12 cellular contexts compared by ENCODE assay signal in the genomic region with DNA sequence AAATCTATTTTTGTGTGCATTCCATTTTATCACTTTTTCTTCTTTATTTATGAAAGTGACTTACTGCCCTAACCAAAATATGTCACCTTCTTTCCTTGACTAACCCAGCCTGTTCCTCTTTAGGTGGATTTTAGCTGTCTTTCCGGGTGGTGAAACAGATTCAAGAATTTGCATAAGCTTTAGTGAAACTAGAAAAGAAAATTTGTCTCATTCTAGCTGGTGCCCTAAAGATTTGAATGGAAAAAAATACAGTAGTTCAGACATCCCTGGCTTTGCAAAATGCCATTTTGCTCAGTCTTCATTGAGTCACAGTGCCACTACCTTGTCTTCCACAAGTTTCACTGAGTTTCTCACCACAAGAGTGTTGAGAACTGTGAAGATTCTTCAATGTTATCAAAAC. TPM values are rescaled to one million over a fixed set of nuclear protein-coding genes. Genes with fewer than 3 reads are reported as not detected.
DNase-seq lines count a peak whose midpoint lies in the region; ATAC-seq and TF ChIP-seq lines count a peak whose summit lies in the region.
"Had no signal": no experiment of that assay in that cellular context is flagged by ENCODE, and none has a peak within 500 bp of the region (broad histone marks: within the 10 kb centered on the region; RNA-seq: fewer than 3 reads in every experiment).

No MANE protein-coding gene starts in this region.

- no peaks in the 10 kb centered on the region for H3K27me3 ChIP-seq in spleen (replicated peaks in 1 of 7)
- H3K27me3 ChIP-seq: sigmoid colon had no signal

- no peak for TF ChIP-seq CTCF in spleen (IDR thresholded peaks at IDR 0.05 in 8 of 11, conservative IDR thresholded peaks at IDR 0.05 in 3 of 11)
- TF ChIP-seq CTCF in endothelial cell (IDR thresholded peaks at IDR 0.05; ENCODE audit: unreplicated experiment), result no peak

- intact Hi-C loops in activated CD4-positive, alpha-beta T cell treated with anti-CD3 and anti-CD28 coated beads for 36 hours (cut with DNase I, micrococcal nuclease), result no loop called here
- intact Hi-C loops in spleen (cut with DNase I; ENCODE audit: low total_unique reads), result no loop called here

- peaks cover 3% of the 10 kb centered on the region for H3K27me3 Mint-ChIP-seq in activated CD4-positive, alpha-beta T cell treated with anti-CD3 and anti-CD28 coated beads for 36 hours
- peaks cover 2% of the 10 kb centered on the region for H3K27me3 Mint-ChIP-seq in endothelial cell (ENCODE audit: unreplicated experiment)

- H3K4me1 Mint-ChIP-seq in activated CD4-positive, alpha-beta T cell treated with anti-CD3 and anti-CD28 coated beads for 36 hours, result peaks cover 4% of the 10 kb centered on the region
- H3K4me1 Mint-ChIP-seq in endothelial cell (ENCODE audit: unreplicated experiment), result peaks cover 5% of the 10 kb centered on the region

- CTCF ChIA-PET in activated CD4-positive, alpha-beta T cell treated with anti-CD3 and anti-CD28 coated beads for 36 hours (lab: Charles Lee), result no interaction called here

- 58 to 67% (median 62%) methylated on average over 1 of the region's 1 CpG for WGBS in spleen, 5 donors

- H3K4me3 Mint-ChIP-seq in activated CD4-positive, alpha-beta T cell treated with anti-CD3 and anti-CD28 coated beads for 36 hours, result no peak overlapping the region
- no peak overlapping the region for H3K4me3 Mint-ChIP-seq in endothelial cell (ENCODE audit: unreplicated experiment)

- no peak for DNase-seq in activated CD4-positive, alpha-beta T cell treated with anti-CD3 and anti-CD28 coated beads for 36 hours
- DNase-seq in activated CD4-positive, alpha-beta T cell treated with anti-CD3 and anti-CD28 coated beads for 1 hour, result no peak
- DNase-seq in spleen (no peak), cerebellum (ENCODE audit: low spot score) (no peak), endothelial cell (ENCODE audit: low spot score) (no peak), NCI-H1694 treated with DMSO at 0.1 percent for 48 hours (lab: John Stamatoyannopoulos, UW) (no peak)
- DNase-seq: 8988T, hypothalamus, sigmoid colon, T-helper 2 cell had no signal

- no peaks in the 10 kb centered on the region for H3K9me3 Mint-ChIP-seq in activated CD4-positive, alpha-beta T cell treated with anti-CD3 and anti-CD28 coated beads for 36 hours (ENCODE audit: low read depth)
- no peaks in the 10 kb centered on the region for H3K9me3 Mint-ChIP-seq in endothelial cell (ENCODE audit: unreplicated experiment)

- peak; percentile 70 for ATAC-seq in activated CD4-positive, alpha-beta T cell treated with anti-CD3 and anti-CD28 coated beads for 36 hours
- ATAC-seq in HG02610 (IDR thresholded peaks at IDR 0.05; ENCODE audit: unreplicated experiment) (peak; percentile 67), HG03457 (IDR thresholded peaks at IDR 0.05; ENCODE audit: unreplicated experiment) (peak; percentile 78)

- no peak for TF ChIP-seq POLR2A in spleen (IDR thresholded peaks at IDR 0.05)

- H3K36me3 ChIP-seq in spleen, result no peaks in the 10 kb centered on the region
- H3K36me3 ChIP-seq: sigmoid colon had no signal

- peaks cover 0 to 61% (median 11%) of the 10 kb centered on the region in 6 donors for H3K4me1 ChIP-seq in spleen
- H3K4me1 ChIP-seq: sigmoid colon had no signal

- peak overlapping the region; percentile 12 for H3K27ac Mint-ChIP-seq in activated CD4-positive, alpha-beta T cell treated with anti-CD3 and anti-CD28 coated beads for 36 hours
- no peak overlapping the region for H3K27ac Mint-ChIP-seq in endothelial cell (ENCODE audit: unreplicated experiment)

- no peaks in the 10 kb centered on the region for H3K36me3 Mint-ChIP-seq in activated CD4-positive, alpha-beta T cell treated with anti-CD3 and anti-CD28 coated beads for 36 hours (ENCODE audit: low read depth)
- no peaks in the 10 kb centered on the region for H3K36me3 Mint-ChIP-seq in endothelial cell (ENCODE audit: low read depth, unreplicated experiment)

- H3K27ac ChIP-seq in spleen, result peak overlapping the region in 7 of 8 donors; percentile 27 to 72 (median 50)
- H3K27ac ChIP-seq: sigmoid colon had no signal

- no peak overlapping the region for H3K4me3 ChIP-seq in spleen
- H3K4me3 ChIP-seq: sigmoid colon had no signal

- POLR2A ChIA-PET in activated CD4-positive, alpha-beta T cell treated with anti-CD3 and anti-CD28 coated beads for 36 hours (lab: Charles Lee), result no interaction called here

- no peaks in the 10 kb centered on the region for H3K9me3 ChIP-seq in spleen
- H3K9me3 ChIP-seq: sigmoid colon had no signal

RNA-seq across cellular contexts. Expression of a gene that starts 28.2 kb away (rescaled TPM):
- 10 to 100 TPM; 26.5 to 27.2 TPM for total RNA-seq in activated CD4-positive, alpha-beta T cell treated with anti-CD3 and anti-CD28 coated beads for 36 hours
- 100 to 1,000 TPM; 100 to 167 (median 117) TPM for total RNA-seq in spleen
- polyA plus RNA-seq in spleen, result 10 to 100 TPM; 42.5 to 57.7 (median 42.7) TPM
- total RNA-seq in cerebellum, result 72.6 TPM
- total RNA-seq in endothelial cell (ENCODE audit: unreplicated experiment), result 63.5 TPM

RNA-seq across cellular contexts. Expression of a gene that starts 29.3 kb away (rescaled TPM):
- not detected for total RNA-seq in activated CD4-positive, alpha-beta T cell treated with anti-CD3 and anti-CD28 coated beads for 36 hours
- total RNA-seq in spleen (1 to 10 TPM in 3 of 7 donors, under 1 TPM in 3, not detected in 1; 0.25 to 3.2 (median 1.1) TPM), cerebellum (0.64 TPM), endothelial cell (ENCODE audit: unreplicated experiment) (not detected)
- polyA plus RNA-seq in spleen, result under 1 TPM; 0.20 to 0.54 (median 0.29) TPM
